ENCODE assay signal across 27 cellular contexts in the genomic region with DNA sequence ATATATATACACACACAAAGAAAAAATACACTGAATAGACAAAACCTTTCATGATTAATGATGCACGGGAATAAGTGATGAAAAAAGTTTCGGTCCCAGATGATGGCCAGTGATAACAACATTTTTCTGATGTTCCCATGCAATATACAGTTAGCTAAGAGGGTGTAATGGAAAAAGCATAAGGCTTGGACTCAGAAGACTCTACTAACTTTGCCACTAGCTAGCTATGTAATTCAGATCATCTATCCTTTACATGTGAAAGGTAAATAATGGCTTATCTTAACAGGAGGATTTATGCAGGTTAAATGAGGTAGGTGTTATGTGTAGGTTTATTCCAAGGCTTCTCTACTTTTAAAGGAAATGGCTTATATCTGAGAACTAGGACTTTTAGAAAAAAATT. TPM values are rescaled to one million over a fixed set of nuclear protein-coding genes. Genes with fewer than 3 reads are reported as not detected.
DNase-seq lines count a peak whose midpoint lies in the region; ATAC-seq lines count a peak whose summit lies in the region.
"Had no signal": no experiment of that assay in that cellular context is flagged by ENCODE, and none has a peak within 500 bp of the region (broad histone marks: within the 10 kb centered on the region; RNA-seq: fewer than 3 reads in every experiment).

No MANE protein-coding gene starts in this region.

- ATAC-seq in stimulated activated naive CD8-positive, alpha-beta T cell treated with anti-CD3 and anti-CD28 coated beads, Interleukin-15, amount 100 ng/mL, for 72 hours = no peak
- no peak for ATAC-seq in activated naive CD8-positive, alpha-beta T cell treated with anti-CD3 and anti-CD28 coated beads, Interleukin-2, amount 50 U/mL, for 24 hours
- ATAC-seq: naive thymus-derived CD8-positive, alpha-beta T cell had no signal

- no peak for DNase-seq in activated CD4-positive, alpha-beta T cell treated with anti-CD3 and anti-CD28 coated beads, Interleukin-2, amount 10 ng/mL, durations not matched to agents 24 days and 14 days
- no peak for DNase-seq in activated CD4-positive, alpha-beta T cell treated with anti-CD3 and anti-CD28 coated beads for 1 hour
- DNase-seq in stimulated activated naive CD8-positive, alpha-beta T cell treated with anti-CD3 and anti-CD28 coated beads, Interleukin-15, amount 100 ng/mL, for 72 hours = no peak
- no peak for DNase-seq in activated naive CD8-positive, alpha-beta T cell treated with anti-CD3 and anti-CD28 coated beads, Interleukin-2, amount 50 U/mL, for 24 hours
- DNase-seq in superior temporal gyrus (ENCODE audit: extremely low spot score) (peak; percentile 10), retina (no peak), OCI-M2 (lab: John Stamatoyannopoulos, UW; ENCODE audit: unreplicated experiment) (no peak)
- DNase-seq: activated CD4-positive, CD25-positive, alpha-beta regulatory T cell treated with anti-CD3 and anti-CD28 coated beads, Interleukin-2, amount 50 U/mL, for 72 hours; activated gamma-delta T cell; anterior cingulate cortex; CD4-positive, CD25-positive, alpha-beta regulatory T cell; colonic mucosa; DMS 273 treated with DMSO at 0.1 percent for 48 hours; effector CD8-positive, alpha-beta T cell; islet precursor cell; left ventricle myocardium inferior; midbrain; naive thymus-derived CD8-positive, alpha-beta T cell; NCI-H1105 treated with DMSO at 0.1 percent for 48 hours; NCI-H2029; NCI-H2227 treated with DMSO at 0.1 percent for 48 hours; NCI-H748 treated with DMSO at 0.1 percent for 48 hours; RPMI8226; transverse colon had no signal

- H3K27ac Mint-ChIP-seq in activated CD4-positive, alpha-beta T cell treated with anti-CD3 and anti-CD28 coated beads, Interleukin-2, amount 10 ng/mL, durations not matched to agents 24 days and 14 days = peak overlapping the region; percentile 41
- H3K27ac Mint-ChIP-seq in stimulated activated naive CD8-positive, alpha-beta T cell treated with anti-CD3 and anti-CD28 coated beads, Interleukin-15, Interleukin-2, amounts not matched to agents 100 ng/mL and 50 ng/mL, for 24 hours = peak overlapping the region; percentile 45
- H3K27ac Mint-ChIP-seq in stimulated activated naive CD8-positive, alpha-beta T cell treated with anti-CD3 and anti-CD28 coated beads, Interleukin-15, amount 100 ng/mL, for 72 hours = peak overlapping the region in 1 of 2 donors; percentile 63
- H3K27ac Mint-ChIP-seq in activated naive CD8-positive, alpha-beta T cell treated with anti-CD3 and anti-CD28 coated beads, Interleukin-2, amount 50 U/mL, for 24 hours = peak overlapping the region; percentile 67
- H3K27ac Mint-ChIP-seq: T-helper 1 cell treated with Interleukin-12 subunit alpha and Interleukin-12 subunit beta and Interleukin-4 antibody, amounts not matched to agents 30 μg/mL and 1 μg/mL, for 36 hours had no signal

- H3K9me3 Mint-ChIP-seq in activated CD4-positive, alpha-beta T cell treated with anti-CD3 and anti-CD28 coated beads, Interleukin-2, amount 10 ng/mL, durations not matched to agents 24 days and 14 days = peaks cover 4% of the 10 kb centered on the region
- no peaks in the 10 kb centered on the region for H3K9me3 Mint-ChIP-seq in stimulated activated naive CD8-positive, alpha-beta T cell treated with anti-CD3 and anti-CD28 coated beads, Interleukin-15, Interleukin-2, amounts not matched to agents 100 ng/mL and 50 ng/mL, for 24 hours
- no peaks in the 10 kb centered on the region for H3K9me3 Mint-ChIP-seq in stimulated activated naive CD8-positive, alpha-beta T cell treated with anti-CD3 and anti-CD28 coated beads, Interleukin-15, amount 100 ng/mL, for 72 hours
- H3K9me3 Mint-ChIP-seq in activated naive CD8-positive, alpha-beta T cell treated with anti-CD3 and anti-CD28 coated beads, Interleukin-2, amount 50 U/mL, for 24 hours = no peaks in the 10 kb centered on the region
- H3K9me3 Mint-ChIP-seq: IgD-negative memory B cell; T-helper 1 cell treated with Interleukin-12 subunit alpha and Interleukin-12 subunit beta and Interleukin-4 antibody, amounts not matched to agents 30 μg/mL and 1 μg/mL, for 36 hours had no signal

- peaks cover 78% of the 10 kb centered on the region for H3K36me3 Mint-ChIP-seq in activated CD4-positive, alpha-beta T cell treated with anti-CD3 and anti-CD28 coated beads, Interleukin-2, amount 10 ng/mL, durations not matched to agents 24 days and 14 days (ENCODE audit: low read depth)
- H3K36me3 Mint-ChIP-seq in stimulated activated naive CD8-positive, alpha-beta T cell treated with anti-CD3 and anti-CD28 coated beads, Interleukin-15, Interleukin-2, amounts not matched to agents 100 ng/mL and 50 ng/mL, for 24 hours (ENCODE audit: low read depth) = peaks cover 80% of the 10 kb centered on the region
- H3K36me3 Mint-ChIP-seq in activated naive CD8-positive, alpha-beta T cell treated with anti-CD3 and anti-CD28 coated beads, Interleukin-2, amount 50 U/mL, for 24 hours (ENCODE audit: low read depth) = peaks cover 84% of the 10 kb centered on the region

- intact Hi-C loops in activated CD4-positive, alpha-beta T cell treated with anti-CD3 and anti-CD28 coated beads, Interleukin-2, amount 10 ng/mL, durations not matched to agents 24 days and 14 days (cut with micrococcal nuclease) = no loop called here

- H3K27me3 Mint-ChIP-seq in activated CD4-positive, alpha-beta T cell treated with anti-CD3 and anti-CD28 coated beads, Interleukin-2, amount 10 ng/mL, durations not matched to agents 24 days and 14 days = peaks cover 4% of the 10 kb centered on the region
- no peaks in the 10 kb centered on the region for H3K27me3 Mint-ChIP-seq in stimulated activated naive CD8-positive, alpha-beta T cell treated with anti-CD3 and anti-CD28 coated beads, Interleukin-15, Interleukin-2, amounts not matched to agents 100 ng/mL and 50 ng/mL, for 24 hours
- H3K27me3 Mint-ChIP-seq in stimulated activated naive CD8-positive, alpha-beta T cell treated with anti-CD3 and anti-CD28 coated beads, Interleukin-15, amount 100 ng/mL, for 72 hours = no peaks in the 10 kb centered on the region
- H3K27me3 Mint-ChIP-seq in activated naive CD8-positive, alpha-beta T cell treated with anti-CD3 and anti-CD28 coated beads, Interleukin-2, amount 50 U/mL, for 24 hours = peaks cover 3% of the 10 kb centered on the region
- H3K27me3 Mint-ChIP-seq: CD4-positive, CD25-positive, alpha-beta regulatory T cell; IgD-negative memory B cell had no signal

- H3K4me3 Mint-ChIP-seq in activated CD4-positive, alpha-beta T cell treated with anti-CD3 and anti-CD28 coated beads, Interleukin-2, amount 10 ng/mL, durations not matched to agents 24 days and 14 days = no peak overlapping the region
- H3K4me3 Mint-ChIP-seq in stimulated activated naive CD8-positive, alpha-beta T cell treated with anti-CD3 and anti-CD28 coated beads, Interleukin-15, Interleukin-2, amounts not matched to agents 100 ng/mL and 50 ng/mL, for 24 hours = peak overlapping the region; percentile 48
- no peak overlapping the region for H3K4me3 Mint-ChIP-seq in stimulated activated naive CD8-positive, alpha-beta T cell treated with anti-CD3 and anti-CD28 coated beads, Interleukin-15, amount 100 ng/mL, for 72 hours
- H3K4me3 Mint-ChIP-seq in activated naive CD8-positive, alpha-beta T cell treated with anti-CD3 and anti-CD28 coated beads, Interleukin-2, amount 50 U/mL, for 24 hours = peak overlapping the region; percentile 100
- H3K4me3 Mint-ChIP-seq: naive thymus-derived CD8-positive, alpha-beta T cell; T-helper 1 cell treated with Interleukin-12 subunit alpha and Interleukin-12 subunit beta and Interleukin-4 antibody, amounts not matched to agents 30 μg/mL and 1 μg/mL, for 36 hours had no signal

- H3K4me1 Mint-ChIP-seq in activated CD4-positive, alpha-beta T cell treated with anti-CD3 and anti-CD28 coated beads, Interleukin-2, amount 10 ng/mL, durations not matched to agents 24 days and 14 days = peaks cover 37% of the 10 kb centered on the region
- peaks cover 48% of the 10 kb centered on the region for H3K4me1 Mint-ChIP-seq in stimulated activated naive CD8-positive, alpha-beta T cell treated with anti-CD3 and anti-CD28 coated beads, Interleukin-15, Interleukin-2, amounts not matched to agents 100 ng/mL and 50 ng/mL, for 24 hours (ENCODE audit: low read depth)
- peaks cover 22% of the 10 kb centered on the region for H3K4me1 Mint-ChIP-seq in stimulated activated naive CD8-positive, alpha-beta T cell treated with anti-CD3 and anti-CD28 coated beads, Interleukin-15, amount 100 ng/mL, for 72 hours
- H3K4me1 Mint-ChIP-seq in activated naive CD8-positive, alpha-beta T cell treated with anti-CD3 and anti-CD28 coated beads, Interleukin-2, amount 50 U/mL, for 24 hours = peaks cover 32% of the 10 kb centered on the region

RNA-seq across cellular contexts. Expression of a gene that starts 4.3 kb away (rescaled TPM):
- 1,850 and 1,855 TPM in 2 replicates for total RNA-seq in activated CD4-positive, alpha-beta T cell treated with anti-CD3 and anti-CD28 coated beads, Interleukin-2, amount 10 ng/mL, durations not matched to agents 24 days and 14 days

Comparison
In these comparisons a context has a peak if more than half of its experiments do, and no peak if none do; other contexts are left out.
1. H3K4me3 Mint-ChIP-seq: peak in stimulated activated naive CD8-positive, alpha-beta T cell treated with anti-CD3 and anti-CD28 coated beads, Interleukin-15, Interleukin-2, amounts not matched to agents 100 ng/mL and 50 ng/mL, for 24 hours (single experiment) and activated naive CD8-positive, alpha-beta T cell treated with anti-CD3 and anti-CD28 coated beads, Interleukin-2, amount 50 U/mL, for 24 hours (single experiment); none in activated CD4-positive, alpha-beta T cell treated with anti-CD3 and anti-CD28 coated beads, Interleukin-2, amount 10 ng/mL, durations not matched to agents 24 days and 14 days (single experiment) and stimulated activated naive CD8-positive, alpha-beta T cell treated with anti-CD3 and anti-CD28 coated beads, Interleukin-15, amount 100 ng/mL, for 72 hours (0 of 2).